ENCODE assay signal across 8 cellular contexts in genomic region chr7:24820730-24821044, GRCh38.
DNase-seq lines count a peak whose midpoint lies in the region; ATAC-seq lines count a peak whose summit lies in the region.

No MANE protein-coding gene starts in this region.

- H3K4me1 Mint-ChIP-seq in stimulated activated naive CD8-positive, alpha-beta T cell treated with anti-CD3 and anti-CD28 coated beads, Interleukin-15, Interleukin-2, amounts not matched to agents 100 ng/mL and 50 ng/mL, for 24 hours (ENCODE audit: low read depth) = peaks cover 62% of the 10 kb centered on the region

- no peaks in the 10 kb centered on the region for H3K27me3 Mint-ChIP-seq in stimulated activated naive CD8-positive, alpha-beta T cell treated with anti-CD3 and anti-CD28 coated beads, Interleukin-15, Interleukin-2, amounts not matched to agents 100 ng/mL and 50 ng/mL, for 24 hours

- no peak for DNase-seq in stimulated activated naive CD8-positive, alpha-beta T cell treated with anti-CD3 and anti-CD28 coated beads, Interleukin-15, Interleukin-2, amounts not matched to agents 100 U/mL and 50 U/mL, for 24 hours
- DNase-seq in RKO (ENCODE audit: low spot score) (peak; percentile 49), fibroblast of peridontal ligament (ENCODE audit: extremely low read depth) (peak; percentile 67), SW480 (ENCODE audit: low spot score) (no peak)

- H3K27ac Mint-ChIP-seq in stimulated activated naive CD8-positive, alpha-beta T cell treated with anti-CD3 and anti-CD28 coated beads, Interleukin-15, Interleukin-2, amounts not matched to agents 100 ng/mL and 50 ng/mL, for 24 hours = peak overlapping the region; percentile 94

- peak overlapping the region; percentile 70 for H3K4me3 Mint-ChIP-seq in stimulated activated naive CD8-positive, alpha-beta T cell treated with anti-CD3 and anti-CD28 coated beads, Interleukin-15, Interleukin-2, amounts not matched to agents 100 ng/mL and 50 ng/mL, for 24 hours

- ATAC-seq in stimulated activated naive CD8-positive, alpha-beta T cell treated with anti-CD3 and anti-CD28 coated beads, Interleukin-15, Interleukin-2, amounts not matched to agents 100 U/mL and 50 U/mL, for 24 hours = no peak
- ATAC-seq in GM19452 (IDR thresholded peaks at IDR 0.05; ENCODE audit: unreplicated experiment) = no peak
- no peak for ATAC-seq in activated CD4-positive, CD25-positive, alpha-beta regulatory T cell treated with anti-CD3 and anti-CD28 coated beads, Interleukin-2, amount 50 U/mL, for 24 hours
- no peak for ATAC-seq in GM21825 (IDR thresholded peaks at IDR 0.05; ENCODE audit: unreplicated experiment)

- peaks cover 66% of the 10 kb centered on the region for H3K36me3 Mint-ChIP-seq in stimulated activated naive CD8-positive, alpha-beta T cell treated with anti-CD3 and anti-CD28 coated beads, Interleukin-15, Interleukin-2, amounts not matched to agents 100 ng/mL and 50 ng/mL, for 24 hours (ENCODE audit: low read depth)

- no peaks in the 10 kb centered on the region for H3K9me3 Mint-ChIP-seq in stimulated activated naive CD8-positive, alpha-beta T cell treated with anti-CD3 and anti-CD28 coated beads, Interleukin-15, Interleukin-2, amounts not matched to agents 100 ng/mL and 50 ng/mL, for 24 hours

Comparison
In these comparisons a context has a peak if more than half of its experiments do, and no peak if none do; other contexts are left out.
1. DNase-seq: peak in RKO (single experiment) and fibroblast of peridontal ligament (single experiment); none in stimulated activated naive CD8-positive, alpha-beta T cell treated with anti-CD3 and anti-CD28 coated beads, Interleukin-15, Interleukin-2, amounts not matched to agents 100 U/mL and 50 U/mL, for 24 hours (single experiment) and SW480 (single experiment).